Comparison of ENCODE assay signal across 8 cellular contexts in the genomic region with DNA sequence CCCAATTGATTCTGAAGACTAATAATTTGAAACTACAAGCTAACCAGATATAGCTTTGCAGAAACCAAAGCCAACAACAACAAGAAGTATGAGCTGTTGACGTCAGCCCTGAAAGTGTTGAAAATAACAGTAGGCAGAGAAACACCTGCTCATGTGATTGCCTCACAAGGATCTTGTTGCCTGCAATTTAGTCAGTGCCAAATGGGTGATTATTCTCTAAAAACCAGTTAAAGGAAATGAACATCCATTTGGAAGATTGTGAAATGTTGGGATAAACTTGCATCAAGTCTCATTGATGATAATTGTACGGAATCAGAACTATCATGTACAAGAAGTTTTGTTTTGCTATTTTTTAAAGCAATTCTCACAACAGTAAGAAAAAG. TPM values are rescaled to one million over a fixed set of nuclear protein-coding genes. Genes with fewer than 3 reads are reported as not detected.
DNase-seq lines count a peak whose midpoint lies in the region; ATAC-seq and TF ChIP-seq lines count a peak whose summit lies in the region.

No MANE protein-coding gene starts in this region.

- peak overlapping the region in 1 of 5 experiments; percentile 27 for H3K4me3 Mint-ChIP-seq in brain
- H3K4me3 Mint-ChIP-seq in stimulated activated memory B cell treated with anti-CD40 and anti-IgM and Interleukin-4, amounts not matched to agents 10 μg/mL and 1 μg/mL and 100 μg/mL, for 72 hours = peak overlapping the region; percentile 90

- ATAC-seq in GM19467 (IDR thresholded peaks at IDR 0.05; ENCODE audit: unreplicated experiment) (peak; percentile 40), HG03521 (IDR thresholded peaks at IDR 0.05; ENCODE audit: unreplicated experiment) (peak; percentile 40)
- no peak for ATAC-seq in stimulated activated memory B cell treated with anti-CD40 and anti-IgM and Interleukin-4, amounts not matched to agents 10 μg/mL and 1 μg/mL and 100 μg/mL, for 72 hours

- H3K27me3 Mint-ChIP-seq in brain = no peaks in the 10 kb centered on the region
- H3K27me3 Mint-ChIP-seq in stimulated activated memory B cell treated with anti-CD40 and anti-IgM and Interleukin-4, amounts not matched to agents 10 μg/mL and 1 μg/mL and 100 μg/mL, for 72 hours = no peaks in the 10 kb centered on the region

- DNase-seq in COLO668 (lab: John Stamatoyannopoulos, UW; ENCODE audit: unreplicated experiment) = no peak
- DNase-seq in OCI-M2 (lab: John Stamatoyannopoulos, UW; ENCODE audit: unreplicated experiment) = no peak
- DNase-seq in NCI-H345 treated with DMSO at 0.1 percent for 48 hours (lab: John Stamatoyannopoulos, UW; ENCODE audit: unreplicated experiment) = no peak

- TF ChIP-seq CTCF in GM12875 (IDR thresholded peaks at IDR 0.05; ENCODE audit: borderline replicate concordance, insufficient read depth, low read depth, low read length) = no peak
- TF ChIP-seq CTCF in brain (conservative IDR thresholded peaks at IDR 0.05) = no peak

- peaks cover 27% of the 10 kb centered on the region for H3K4me1 Mint-ChIP-seq in brain
- H3K4me1 Mint-ChIP-seq in stimulated activated memory B cell treated with anti-CD40 and anti-IgM and Interleukin-4, amounts not matched to agents 10 μg/mL and 1 μg/mL and 100 μg/mL, for 72 hours = peaks cover 45% of the 10 kb centered on the region

- peak overlapping the region in 3 of 5 experiments; percentile 0 to 60 (median 6) for H3K27ac Mint-ChIP-seq in brain
- H3K27ac Mint-ChIP-seq in stimulated activated memory B cell treated with anti-CD40 and anti-IgM and Interleukin-4, amounts not matched to agents 10 μg/mL and 1 μg/mL and 100 μg/mL, for 72 hours = peak overlapping the region; percentile 91

- H3K4me3 ChIP-seq in GM12875 (ENCODE audit: low read depth, low read length) = peak overlapping the region; percentile 55

- peaks cover 0 to 13% (median 0%) of the 10 kb centered on the region in 5 experiments for H3K9me3 Mint-ChIP-seq in brain
- no peaks in the 10 kb centered on the region for H3K9me3 Mint-ChIP-seq in stimulated activated memory B cell treated with anti-CD40 and anti-IgM and Interleukin-4, amounts not matched to agents 10 μg/mL and 1 μg/mL and 100 μg/mL, for 72 hours

- no peaks in the 10 kb centered on the region for H3K36me3 Mint-ChIP-seq in brain
- peaks cover 75% of the 10 kb centered on the region for H3K36me3 Mint-ChIP-seq in stimulated activated memory B cell treated with anti-CD40 and anti-IgM and Interleukin-4, amounts not matched to agents 10 μg/mL and 1 μg/mL and 100 μg/mL, for 72 hours

RNA-seq across cellular contexts. Expression of a gene that starts 2.8 kb away (rescaled TPM):
- polyA plus RNA-seq in brain (ENCODE audit: insufficient read depth, low read depth, low replicate concordance) = 0.76 TPM
